In genomic region chr9:76571288-76572204, GRCh38 we compare ENCODE assay signal across 8 cellular contexts.
A peak's percentile ranks its signal among the peaks of the same experiment; 100 is the strongest.
DNase-seq lines count a peak whose midpoint lies in the region; ATAC-seq, FAIRE-seq and TF ChIP-seq lines count a peak whose summit lies in the region.

No MANE protein-coding gene starts in this region.

- H3K4me1 ChIP-seq in right lobe of liver (no peaks in the 10 kb centered on the region), HepG2 (ENCODE audit: insufficient read depth, low read length) (no peaks in the 10 kb centered on the region), right atrium auricular region (peaks cover 0 to 5% of the 10 kb centered on the region in 2 donors), thymus (ENCODE audit: control insufficient read depth, insufficient read depth, low read length) (no peaks in the 10 kb centered on the region)

- no peak overlapping the region for H3K4me2 ChIP-seq in HepG2 (ENCODE audit: low read depth, low read length)

- H3K79me2 ChIP-seq in HepG2 (ENCODE audit: insufficient read depth, low read length) = no peaks in the 10 kb centered on the region

- peaks cover 8% of the 10 kb centered on the region for H3K36me3 Mint-ChIP-seq in activated CD4-positive, alpha-beta memory T cell treated with anti-CD3 and anti-CD28 coated beads for 36 hours

- H3K27ac Mint-ChIP-seq in activated CD4-positive, alpha-beta memory T cell treated with anti-CD3 and anti-CD28 coated beads for 36 hours = no peak overlapping the region

- peaks cover 9% of the 10 kb centered on the region for H3K9me3 Mint-ChIP-seq in activated CD4-positive, alpha-beta memory T cell treated with anti-CD3 and anti-CD28 coated beads for 36 hours

- H3K9me3 ChIP-seq in right lobe of liver (no peaks in the 10 kb centered on the region), HepG2 (ENCODE audit: low read length) (no peaks in the 10 kb centered on the region), right atrium auricular region (peaks cover 0 to 11% of the 10 kb centered on the region in 2 donors), thymus (ENCODE audit: control insufficient read depth) (no peaks in the 10 kb centered on the region)

- in situ Hi-C loops in HepG2 (cut with HindIII; ENCODE audit: extremely low pct_ligation_motif_present, low pct_unique_long_range_greater_than_20kb) = no loop called here

- H3K27me3 ChIP-seq in right lobe of liver (no peaks in the 10 kb centered on the region), HepG2 (ENCODE audit: control insufficient read depth in 1 of 2, insufficient read depth in 2 of 2, low read length in 2 of 2) (peaks cover 0 to 3% of the 10 kb centered on the region in 2 experiments; a peak in 1 of 5 replicates), right atrium auricular region (no peaks in the 10 kb centered on the region), thymus (ENCODE audit: control insufficient read depth, insufficient read depth) (no peaks in the 10 kb centered on the region)

- CTCF ChIA-PET in HepG2 (lab: Yijun Ruan, JAX; ENCODE audit: low intra/inter-chr PET ratio, low total read pairs) = no interaction called here
- CTCF ChIA-PET in activated CD4-positive, alpha-beta memory T cell treated with anti-CD3 and anti-CD28 coated beads for 36 hours (lab: Charles Lee) = no interaction called here

- peak overlapping the region; percentile 55 for H3K4me3 Mint-ChIP-seq in activated CD4-positive, alpha-beta memory T cell treated with anti-CD3 and anti-CD28 coated beads for 36 hours

- no peaks in the 10 kb centered on the region for H3K36me3 ChIP-seq in right lobe of liver
- H3K36me3 ChIP-seq in HepG2 (replicated peaks in 1 of 2; ENCODE audit: control insufficient read depth in 1 of 2, insufficient read depth in 2 of 2, low read length in 2 of 2) = no peaks in the 10 kb centered on the region
- H3K36me3 ChIP-seq in right atrium auricular region = no peaks in the 10 kb centered on the region
- no peaks in the 10 kb centered on the region for H3K36me3 ChIP-seq in thymus (ENCODE audit: control insufficient read depth, insufficient read depth)

- DNase-seq in right lobe of liver = peak in 1 of 3 donors; percentile 32
- DNase-seq in HepG2 (ENCODE audit: low spot score) = no peak
- no peak for DNase-seq in activated CD4-positive, alpha-beta memory T cell treated with anti-CD3 and anti-CD28 coated beads for 36 hours
- DNase-seq in right atrium auricular region (ENCODE audit: low spot score) = no peak
- no peak for DNase-seq in NCI-H526 (lab: John Stamatoyannopoulos, UW)
- no peak for DNase-seq in NCI-H2107 treated with DMSO at 0.1 percent for 48 hours (lab: John Stamatoyannopoulos, UW; ENCODE audit: unreplicated experiment)

- H2AFZ ChIP-seq in HepG2 (ENCODE audit: low read length) = no peak overlapping the region

- H3K27me3 Mint-ChIP-seq in activated CD4-positive, alpha-beta memory T cell treated with anti-CD3 and anti-CD28 coated beads for 36 hours = peaks cover 33% of the 10 kb centered on the region

- no TSS peak for BruUV-seq in HepG2 (replicated peaks; lab: Mats Ljungman, UMichigan)

- intact Hi-C loops in right lobe of liver (cut with DNase I) (no loop called here), HepG2 (cut with micrococcal nuclease; ENCODE audit: unreplicated experiment) (no loop called here)
- intact Hi-C loops in activated CD4-positive, alpha-beta memory T cell treated with anti-CD3 and anti-CD28 coated beads for 36 hours (cut with micrococcal nuclease) = no loop called here

- peak; percentile 36 to 68 (median 50) for ATAC-seq in right lobe of liver
- no peak for ATAC-seq in HepG2
- ATAC-seq in HG03097 (IDR thresholded peaks at IDR 0.05; ENCODE audit: low FRiP score, unreplicated experiment) = peak; percentile 89

- POLR2A ChIA-PET in HepG2 (lab: Yijun Ruan, JAX) = no interaction called here
- POLR2A ChIA-PET in activated CD4-positive, alpha-beta memory T cell treated with anti-CD3 and anti-CD28 coated beads for 36 hours (lab: Charles Lee) = no interaction called here

- 24% methylated on average over 40 of the region's 40 CpGs for WGBS in right lobe of liver (ENCODE audit: insufficient coverage, low coverage, low lambda C conversion rate, missing lambda C conversion rate)
- 43% methylated on average over 35 of the region's 40 CpGs for WGBS in HepG2 (ENCODE audit: low lambda C conversion rate)
- 26% methylated on average over 40 of the region's 40 CpGs for WGBS in thymus

- no peak for TF ChIP-seq RAD21 in HepG2 (CRISPR knock-in tag; IDR thresholded peaks at IDR 0.05)

- H3K9ac ChIP-seq in HepG2 (ENCODE audit: insufficient read depth, low read depth, low read length) = no peak overlapping the region

- no peak for FAIRE-seq in HepG2 (lab: Jason Lieb, UNC)

- TF ChIP-seq POLR2A in right lobe of liver (IDR thresholded peaks at IDR 0.05) = no peak
- TF ChIP-seq POLR2A in HepG2 (IDR thresholded peaks at IDR 0.05; ENCODE audit: insufficient read depth in 1 of 2, low read depth in 2 of 2, low read length in 2 of 2) = no peak

- TF ChIP-seq CTCF in right lobe of liver (IDR thresholded peaks at IDR 0.05) (no peak), HepG2 (CRISPR knock-in tag; IDR thresholded peaks at IDR 0.05) (no peak), right atrium auricular region (IDR thresholded peaks at IDR 0.05) (no peak)

- no peaks in the 10 kb centered on the region for H4K20me1 ChIP-seq in HepG2 (ENCODE audit: insufficient read depth, low read length)

- H3K27ac ChIP-seq in right lobe of liver = peak overlapping the region in 1 of 3 donors; percentile 9
- no peak overlapping the region for H3K27ac ChIP-seq in HepG2 (ENCODE audit: extremely low read length, insufficient read depth, low read length)
- peak overlapping the region in 1 of 2 donors; percentile 30 for H3K27ac ChIP-seq in right atrium auricular region
- no peak overlapping the region for H3K27ac ChIP-seq in thymus (ENCODE audit: low read depth)

- TF ChIP-seq EP300 in HepG2 (IDR thresholded peaks at IDR 0.05; ENCODE audit: low read depth in 2 of 2, low read length in 2 of 2) (no peak), HepG2 (CRISPR knock-in tag; IDR thresholded peaks at IDR 0.05; ENCODE audit: borderline replicate concordance) (no peak)

- H3K4me3 ChIP-seq in right lobe of liver (peak overlapping the region in 2 of 3 donors; percentile 5 to 23), HepG2 (replicated peaks in 1 of 3; ENCODE audit: insufficient read depth in 1 of 3, low read depth in 2 of 3, low read length in 3 of 3) (no peak overlapping the region), right atrium auricular region (peak overlapping the region; percentile 34 to 47), thymus (ENCODE audit: low read length) (peak overlapping the region; percentile 19)

- H3K4me1 Mint-ChIP-seq in activated CD4-positive, alpha-beta memory T cell treated with anti-CD3 and anti-CD28 coated beads for 36 hours (ENCODE audit: low read depth) = peaks cover 15% of the 10 kb centered on the region

TF ChIP-seq in HepG2, 621 proteins besides CTCF, POLR2A, EP300 and RAD21:
- TF ChIP-seq USF2 (IDR thresholded peaks at IDR 0.05; ENCODE audit: low read depth, low read length) = no peak
- TF ChIP-seq USF2 (CRISPR knock-in tag; IDR thresholded peaks at IDR 0.05; ENCODE audit: borderline replicate concordance) = no peak
- TF ChIP-seq TFDP1 (CRISPR knock-in tag; IDR thresholded peaks at IDR 0.05; ENCODE audit: borderline replicate concordance) = no peak
- TF ChIP-seq ZSCAN12 (CRISPR knock-in tag; IDR thresholded peaks at IDR 0.05) = no peak
- TF ChIP-seq SETDB1 (CRISPR knock-in tag; IDR thresholded peaks at IDR 0.05; ENCODE audit: borderline replicate concordance) = no peak
- TF ChIP-seq ZSCAN5A (CRISPR knock-in tag; IDR thresholded peaks at IDR 0.05; ENCODE audit: borderline replicate concordance) = no peak
TF ChIP-seq in HepG2: peak in this region for 0.

Comparison
In these comparisons a context has a peak if more than half of its experiments do, and no peak if none do; other contexts are left out.
1. H3K4me3 ChIP-seq: peak in right lobe of liver (2 of 3), right atrium auricular region (2 of 2) and thymus (single experiment); none in HepG2 (0 of 3).